ENCODE assay signal across 8 cellular contexts in the genomic region with DNA sequence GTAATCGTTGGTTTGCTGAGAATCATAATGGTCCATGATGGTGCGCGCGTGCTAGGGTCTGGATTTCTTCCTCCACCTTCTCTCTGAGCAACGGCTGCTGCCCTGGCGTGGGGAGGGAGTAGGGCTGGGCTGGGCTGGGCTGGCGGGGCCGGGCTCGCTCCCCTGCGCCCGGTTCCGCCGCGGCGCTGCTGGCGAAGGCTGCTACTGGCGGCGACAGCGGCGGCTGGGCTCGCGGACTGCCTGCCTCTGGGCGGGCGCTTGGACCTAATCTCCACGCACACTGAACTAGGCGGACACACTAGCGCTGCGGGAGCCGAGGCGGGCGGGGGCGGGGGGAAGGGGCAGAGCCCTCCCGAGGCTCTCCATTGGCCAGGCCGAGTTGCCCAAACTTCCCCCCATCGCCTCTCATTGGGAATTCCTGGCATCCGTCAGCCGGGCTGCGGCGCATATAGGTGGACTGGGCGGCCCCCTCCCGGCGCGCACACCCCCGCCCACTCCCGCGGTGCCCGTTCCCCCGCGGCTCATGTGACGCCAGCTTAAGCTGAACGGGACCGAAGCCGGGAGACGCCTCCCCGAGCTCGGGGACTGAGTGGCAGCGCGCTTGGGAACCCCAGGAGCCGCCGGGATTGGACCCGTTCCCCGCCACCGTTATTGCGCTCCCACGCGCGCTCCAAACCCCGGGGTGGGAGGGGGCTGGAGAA. TPM values are rescaled to one million over a fixed set of nuclear protein-coding genes. Genes with fewer than 3 reads are reported as not detected.
DNase-seq lines count a peak whose midpoint lies in the region; ATAC-seq and TF ChIP-seq lines count a peak whose summit lies in the region.

A gene (minus strand): TSS at position 282 of the 701 bp plus-strand sequence. CDS start 246 bp downstream, at position 36.

- no peaks in the 10 kb centered on the region for H3K9me3 ChIP-seq in mononuclear cell (ENCODE audit: low read depth, low read length)

- H3K4me3 ChIP-seq in Jurkat, Clone E6-1 (ENCODE audit: low read length): peak within 1 kb of the TSS; percentile 80
- H3K4me3 ChIP-seq in mononuclear cell (ENCODE audit: low read length): peak within 1 kb of the TSS; percentile 74

- no peak for ATAC-seq in GM21576 (IDR thresholded peaks at IDR 0.05; ENCODE audit: unreplicated experiment)

- H3K4me1 ChIP-seq in mononuclear cell (ENCODE audit: insufficient read depth, low read length): peaks cover 32% of the 10 kb centered on the region

- TF ChIP-seq POLR2A in erythroblast (IDR thresholded peaks at IDR 0.05; ENCODE audit: low read length): no peak

- DNase-seq in GDM1 (lab: John Stamatoyannopoulos, UW) (peak; percentile 92), erythroblast (lab: John Stamatoyannopoulos, UW) (peak; percentile 56 to 64)
- DNase-seq in Jurkat, Clone E6-1 (ENCODE audit: low read depth, low spot score): peak; percentile 81
- peak; percentile 83 to 87 for DNase-seq in activated T-cell treated with anti-CD3 and anti-CD28 coated beads, Interleukin-2, amount 50 U/mL, for 48 hours
- DNase-seq in stimulated activated CD8-positive, alpha-beta memory T cell treated with anti-CD3 and anti-CD28 coated beads, Interleukin-4, amount 100 ng/mL, for 24 hours (ENCODE audit: low read depth): peak; percentile 66

- no peaks in the 10 kb centered on the region for H3K27me3 ChIP-seq in mononuclear cell (ENCODE audit: insufficient read depth, low read length)

TF ChIP-seq in PFSK-1, 5 proteins besides CTCF, POLR2A, EP300 and RAD21:
- TF ChIP-seq FOXP2 (optimal IDR thresholded peaks at IDR 0.05; ENCODE audit: borderline replicate concordance, extremely low read depth, extremely low read length, insufficient read depth): no peak
- 0 out of 2 replicates have a peak, but pooled peaks have one; percentile 50 for TF ChIP-seq TAF1 (IDR thresholded peaks at IDR 0.05; ENCODE audit: borderline replicate concordance, insufficient read depth, low read length)

RNA-seq across cellular contexts. Expression of the gene that starts here (rescaled TPM):
- polyA plus RNA-seq in Jurkat, Clone E6-1 (2012; ENCODE audit: insufficient read depth, insufficient read length): 86.5 TPM
- polyA plus RNA-seq in PFSK-1 (2012; ENCODE audit: insufficient read length, low read depth): 189 TPM
- 80.8 TPM for total RNA-seq in mononuclear cell
